ENCODE assay signal across 9 cellular contexts in the genomic region with DNA sequence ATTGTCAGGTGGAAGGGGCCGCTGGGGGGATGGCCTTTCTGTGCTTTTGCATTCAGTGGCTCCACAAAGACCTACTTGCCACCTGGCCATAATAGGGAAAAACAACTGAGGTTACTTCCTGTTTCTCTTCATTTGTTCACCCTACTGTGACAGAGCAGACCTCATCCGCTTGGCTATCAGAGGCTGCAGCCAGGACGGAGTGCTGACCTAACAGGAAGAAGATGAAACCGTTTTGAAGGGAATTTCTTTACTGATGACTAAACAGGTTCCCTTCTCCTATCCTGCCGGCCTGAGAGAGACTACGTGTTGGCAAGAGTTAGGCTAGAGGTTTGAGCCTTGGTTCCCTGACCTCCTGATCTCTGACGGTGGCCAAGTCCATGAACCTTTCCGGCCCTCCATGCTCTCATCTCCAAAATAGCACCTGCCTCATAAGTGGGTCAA. TPM values are rescaled to one million over a fixed set of nuclear protein-coding genes. Genes with fewer than 3 reads are reported as not detected.
A peak's percentile ranks its signal among the peaks of the same experiment; 100 is the strongest.
DNase-seq lines count a peak whose midpoint lies in the region; ATAC-seq, FAIRE-seq and TF ChIP-seq lines count a peak whose summit lies in the region.
"Had no signal": no experiment of that assay in that cellular context is flagged by ENCODE, and none has a peak within 500 bp of the region (broad histone marks: within the 10 kb centered on the region; RNA-seq: fewer than 3 reads in every experiment).

No MANE protein-coding gene starts in this region.

- H3K27me3 Mint-ChIP-seq in activated naive CD4-positive, alpha-beta T cell treated with anti-CD3 and anti-CD28 coated beads for 36 hours (ENCODE audit: low read depth), result peaks cover 5% of the 10 kb centered on the region

- H3K9me3 Mint-ChIP-seq in activated naive CD4-positive, alpha-beta T cell treated with anti-CD3 and anti-CD28 coated beads for 36 hours, result no peaks in the 10 kb centered on the region
- H3K9me3 Mint-ChIP-seq: activated CD4-positive, alpha-beta T cell treated with anti-CD3 and anti-CD28 coated beads, Interleukin-2, amount 10 ng/mL, durations not matched to agents 24 days and 14 days had no signal

- TF ChIP-seq POLR2A in H54 (IDR thresholded peaks at IDR 0.05; ENCODE audit: low read depth, low read length), result no peak

- no peak for FAIRE-seq in H54 (lab: Jason Lieb, UNC)

- H3K36me3 Mint-ChIP-seq in activated naive CD4-positive, alpha-beta T cell treated with anti-CD3 and anti-CD28 coated beads for 36 hours (ENCODE audit: low read depth), result no peaks in the 10 kb centered on the region

- no peak overlapping the region for H3K27ac Mint-ChIP-seq in activated naive CD4-positive, alpha-beta T cell treated with anti-CD3 and anti-CD28 coated beads for 36 hours
- H3K27ac Mint-ChIP-seq: activated CD4-positive, alpha-beta T cell treated with anti-CD3 and anti-CD28 coated beads, Interleukin-2, amount 10 ng/mL, durations not matched to agents 24 days and 14 days had no signal

- ATAC-seq in GM18511 (IDR thresholded peaks at IDR 0.05; ENCODE audit: unreplicated experiment), result peak; percentile 97
- peak; percentile 98 for ATAC-seq in GM21619 (IDR thresholded peaks at IDR 0.05; ENCODE audit: unreplicated experiment)

- DNase-seq in HT1080 (ENCODE audit: low read depth) (peak; percentile 14), iPS-NIHi7 (ENCODE audit: extremely low spot score) (peak; percentile 13), H54 (ENCODE audit: insufficient read length, low spot score) (no peak), NOMO-1 treated with dmso at 0.1 percent for 144 hours (lab: John Stamatoyannopoulos, UW; ENCODE audit: unreplicated experiment) (no peak), HuH-7.5 (ENCODE audit: low spot score) (no peak)
- no peak for DNase-seq in activated naive CD4-positive, alpha-beta T cell treated with anti-CD3 and anti-CD28 coated beads for 36 hours
- DNase-seq: activated CD4-positive, alpha-beta T cell treated with anti-CD3 and anti-CD28 coated beads, Interleukin-2, amount 10 ng/mL, durations not matched to agents 24 days and 14 days had no signal

- no peaks in the 10 kb centered on the region for H3K4me1 Mint-ChIP-seq in activated naive CD4-positive, alpha-beta T cell treated with anti-CD3 and anti-CD28 coated beads for 36 hours (ENCODE audit: low read depth)
- H3K4me1 Mint-ChIP-seq: activated CD4-positive, alpha-beta T cell treated with anti-CD3 and anti-CD28 coated beads, Interleukin-2, amount 10 ng/mL, durations not matched to agents 24 days and 14 days had no signal

- CTCF ChIA-PET in activated naive CD4-positive, alpha-beta T cell treated with anti-CD3 and anti-CD28 coated beads for 36 hours (lab: Charles Lee), result interaction anchor here (0.7 kb wide), 1 partner anchor 11 kb away, joined by 3 read pairs; no protein-coding TSS in a partner anchor

- intact Hi-C loops in activated naive CD4-positive, alpha-beta T cell treated with anti-CD3 and anti-CD28 coated beads for 36 hours (cut with micrococcal nuclease), result no loop called here

- H3K4me3 Mint-ChIP-seq in activated naive CD4-positive, alpha-beta T cell treated with anti-CD3 and anti-CD28 coated beads for 36 hours, result no peak overlapping the region
- H3K4me3 Mint-ChIP-seq: activated CD4-positive, alpha-beta T cell treated with anti-CD3 and anti-CD28 coated beads, Interleukin-2, amount 10 ng/mL, durations not matched to agents 24 days and 14 days had no signal

RNA-seq across cellular contexts. Expression of gene PRR18, which starts 21.3 kb away (rescaled TPM):
- total RNA-seq in HT1080 (2014; rRNA removed; shearing (Covaris generic)), result not detected in 2 replicates
- not detected in 2 replicates for polyA plus RNA-seq in HT1080 (2015; cell fraction: cytosol; rRNA removed)
- polyA plus RNA-seq in HT1080 (2015; cell fraction: nucleus; rRNA removed), result 0.04 TPM in 1 of 2 replicates, not detected in the other
- not detected for total RNA-seq in activated naive CD4-positive, alpha-beta T cell treated with anti-CD3 and anti-CD28 coated beads for 36 hours
- total RNA-seq: activated CD4-positive, alpha-beta T cell treated with anti-CD3 and anti-CD28 coated beads, Interleukin-2, amount 10 ng/mL, durations not matched to agents 24 days and 14 days had no signal

RNA-seq across cellular contexts. Expression of gene SFT2D1, which starts 55.5 kb away (rescaled TPM):
- total RNA-seq in HT1080 (2014; rRNA removed; shearing (Covaris generic)), result 49.7 and 67.1 TPM in 2 replicates
- polyA plus RNA-seq in HT1080 (2015; cell fraction: cytosol; rRNA removed), result 123 and 124 TPM in 2 replicates
- polyA plus RNA-seq in HT1080 (2015; cell fraction: nucleus; rRNA removed), result 76.2 and 89.8 TPM in 2 replicates
- 10 to 100 TPM; 53.1 to 53.3 TPM for total RNA-seq in activated naive CD4-positive, alpha-beta T cell treated with anti-CD3 and anti-CD28 coated beads for 36 hours

Comparison
In these comparisons a context has a peak if more than half of its experiments do, and no peak if none do; other contexts are left out.
1. DNase-seq: peak in HT1080 (single experiment) and iPS-NIHi7 (single experiment); none in H54 (single experiment), NOMO-1 treated with dmso at 0.1 percent for 144 hours (single experiment), activated naive CD4-positive, alpha-beta T cell treated with anti-CD3 and anti-CD28 coated beads for 36 hours (single experiment) and HuH-7.5 (single experiment).